Comparison of ENCODE assay signal across 19 cellular contexts in genomic region chr5:118033686-118034338, GRCh38.
"Had no signal": no experiment of that assay in that cellular context is flagged by ENCODE, and none has a peak within 500 bp of the region (broad histone marks: within the 10 kb centered on the region; RNA-seq: fewer than 3 reads in every experiment).

No MANE protein-coding gene starts in this region.

- H3K9me3 ChIP-seq: esophagus muscularis mucosa, gastrocnemius medialis, mucosa of descending colon had no signal

- H3K27me3 ChIP-seq: esophagus muscularis mucosa, gastrocnemius medialis, heart right ventricle, left lung, neural progenitor cell had no signal

- H3K4me1 Mint-ChIP-seq: central memory CD8-positive, alpha-beta T cell; naive thymus-derived CD8-positive, alpha-beta T cell; neural progenitor cell; stimulated activated naive B cell treated with anti-CD40 and anti-IgM and Interleukin-4, amounts not matched to agents 10 μg/mL and 1 μg/mL and 100 μg/mL, for 72 hours had no signal

- H3K36me3 ChIP-seq: esophagus muscularis mucosa, gastrocnemius medialis, heart right ventricle, left lung, neural progenitor cell had no signal

- H3K4me3 Mint-ChIP-seq: central memory CD8-positive, alpha-beta T cell; dendritic cell treated with granulocyte-macrophage colony-stimulating factor and Interleukin-4, amounts not matched to agents 40 ng/mL and 50 ng/mL, for 4 days; effector memory CD8-positive, alpha-beta T cell; naive thymus-derived CD8-positive, alpha-beta T cell; neural progenitor cell; stimulated activated naive B cell treated with anti-CD40 and anti-IgM and Interleukin-4, amounts not matched to agents 10 μg/mL and 1 μg/mL and 100 μg/mL, for 72 hours had no signal

- H3K27me3 Mint-ChIP-seq: central memory CD8-positive, alpha-beta T cell; dendritic cell treated with granulocyte-macrophage colony-stimulating factor and Interleukin-4, amounts not matched to agents 40 ng/mL and 50 ng/mL, for 4 days; effector memory CD8-positive, alpha-beta T cell; naive thymus-derived CD8-positive, alpha-beta T cell; stimulated activated naive B cell treated with anti-CD40 and anti-IgM and Interleukin-4, amounts not matched to agents 10 μg/mL and 1 μg/mL and 100 μg/mL, for 72 hours had no signal

- H3K27ac Mint-ChIP-seq: dendritic cell treated with granulocyte-macrophage colony-stimulating factor and Interleukin-4, amounts not matched to agents 40 ng/mL and 50 ng/mL, for 4 days; effector memory CD8-positive, alpha-beta T cell; naive thymus-derived CD8-positive, alpha-beta T cell; neural progenitor cell; stimulated activated naive B cell treated with anti-CD40 and anti-IgM and Interleukin-4, amounts not matched to agents 10 μg/mL and 1 μg/mL and 100 μg/mL, for 72 hours had no signal

- DNase-seq: effector memory CD8-positive, alpha-beta T cell; gastrocnemius medialis; hypothalamus; mammary epithelial cell; naive thymus-derived CD8-positive, alpha-beta T cell; occipital lobe; stimulated activated CD4-positive, alpha-beta T cell treated with anti-CD3 and anti-CD28 coated beads, Interleukin-4, amount 100 ng/mL, for 24 hours; stimulated activated naive B cell treated with anti-CD40 and anti-IgM and Interleukin-4, amounts not matched to agents 10 μg/mL and 1 μg/mL and 100 μg/mL, for 72 hours; trophoblast cell had no signal

- H3K36me3 Mint-ChIP-seq: neural progenitor cell; stimulated activated naive B cell treated with anti-CD40 and anti-IgM and Interleukin-4, amounts not matched to agents 10 μg/mL and 1 μg/mL and 100 μg/mL, for 72 hours had no signal

- H3K27ac ChIP-seq: epithelial cell of prostate, esophagus muscularis mucosa, gastrocnemius medialis, heart right ventricle, left lung, neural progenitor cell, parathyroid adenoma had no signal

- H3K4me1 ChIP-seq: esophagus muscularis mucosa, gastrocnemius medialis, heart right ventricle, left lung, neural progenitor cell, parathyroid adenoma had no signal

- ATAC-seq: effector memory CD8-positive, alpha-beta T cell; gastrocnemius medialis; heart right ventricle; left lung; mucosa of descending colon; naive thymus-derived CD8-positive, alpha-beta T cell; stimulated activated naive B cell treated with anti-CD40 and anti-IgM and Interleukin-4, amounts not matched to agents 10 μg/mL and 1 μg/mL and 100 μg/mL, for 72 hours had no signal

- H3K4me3 ChIP-seq: esophagus muscularis mucosa, gastrocnemius medialis, heart right ventricle, left lung, mucosa of descending colon, neural progenitor cell, smooth muscle cell had no signal
